In genomic region chrX:132958086-132958703, GRCh38 we compare ENCODE assay signal across 8 cellular contexts. TPM values are rescaled to one million over a fixed set of nuclear protein-coding genes. Genes with fewer than 3 reads are reported as not detected.
DNase-seq lines count a peak whose midpoint lies in the region; ATAC-seq and TF ChIP-seq lines count a peak whose summit lies in the region.

HS6ST2 (minus strand) TSS chrX:132958629.

- TF ChIP-seq CTCF in MCF 10A (IDR thresholded peaks at IDR 0.05; ENCODE audit: unreplicated experiment): no peak

- peak within 1 kb of the TSS; percentile 60 for H2BK15ac ChIP-seq in mesendoderm (replicated peaks; ENCODE audit: low read depth)

- H2BK120ac ChIP-seq in mesendoderm (ENCODE audit: low read depth, low read length): peak within 1 kb of the TSS; percentile 39

- H3K79me2 ChIP-seq in mesendoderm (ENCODE audit: control insufficient read depth, insufficient read depth, low read length): no peaks in the 10 kb centered on the region

- H2BK5ac ChIP-seq in mesendoderm (ENCODE audit: low read length): no peak within 1 kb of the TSS

- H3K27ac Mint-ChIP-seq in MCF 10A (ENCODE audit: low read depth, unreplicated experiment): no peak within 1 kb of the TSS

- H4K8ac ChIP-seq in mesendoderm (ENCODE audit: low read depth, low read length): no peak within 1 kb of the TSS

- CTCF ChIA-PET in MCF 10A (lab: Yijun Ruan, JAX): interaction anchor here (0.6 to 1.9 kb wide), 8 partner anchors 9 to 286 kb away, joined by 3 to 7 read pairs (median 3); no protein-coding TSS in a partner anchor

- H3K27ac ChIP-seq in mesendoderm (ENCODE audit: low read depth, low read length) (no peak within 1 kb of the TSS), urinary bladder (ENCODE audit: low read depth) (no peak within 1 kb of the TSS)

- H3K4ac ChIP-seq in mesendoderm (ENCODE audit: low read depth, low read length): no peak within 1 kb of the TSS

- H3K4me3 Mint-ChIP-seq in MCF 10A (ENCODE audit: unreplicated experiment): peak within 1 kb of the TSS; percentile 79

- peak within 1 kb of the TSS; percentile 84 for H3K56ac ChIP-seq in mesendoderm (ENCODE audit: low read length)

- peaks cover 2% of the 10 kb centered on the region for H3K27me3 Mint-ChIP-seq in MCF 10A (ENCODE audit: insufficient read depth, unreplicated experiment)

- no peak within 1 kb of the TSS for H3K4me3 ChIP-seq in mesendoderm (ENCODE audit: low read length)
- peak within 1 kb of the TSS; percentile 46 for H3K4me3 ChIP-seq in urinary bladder (ENCODE audit: low read depth, low read length)

- no peaks in the 10 kb centered on the region for H3K36me3 Mint-ChIP-seq in MCF 10A (ENCODE audit: insufficient read depth, unreplicated experiment)

- POLR2A ChIA-PET in MCF 10A (lab: Yijun Ruan, JAX): interaction anchor here (0.7 kb wide), 1 partner anchor 135 kb away, joined by 3 read pairs; no protein-coding TSS in a partner anchor

- no peaks in the 10 kb centered on the region for H3K4me1 ChIP-seq in mesendoderm (ENCODE audit: control insufficient read depth, low read depth, low read length)
- no peaks in the 10 kb centered on the region for H3K4me1 ChIP-seq in urinary bladder (ENCODE audit: insufficient read depth)

- no CpG with 5 or more reads among the region's 63 CpGs for WGBS in mesendoderm (ENCODE audit: extremely low coverage, insufficient coverage, low lambda C conversion rate)
- WGBS in urinary bladder: under 1% methylated on average over 62 of the region's 63 CpGs

- H3K9ac ChIP-seq in mesendoderm (ENCODE audit: low read length): peak within 1 kb of the TSS; percentile 54

- H3K79me1 ChIP-seq in mesendoderm (ENCODE audit: low read length): no peaks in the 10 kb centered on the region

- no peak within 1 kb of the TSS for H3K23ac ChIP-seq in mesendoderm (ENCODE audit: low read length)

- H2AK5ac ChIP-seq in mesendoderm (ENCODE audit: low read length): no peak within 1 kb of the TSS

- intact Hi-C loops in Right ventricle myocardium superior (cut with DNase I): no loop called here
- intact Hi-C loops in Right ventricle myocardium inferior (cut with DNase I): no loop called here
- intact Hi-C loops in MCF 10A (cut with micrococcal nuclease): loop anchor here (1.0 to 5.0 kb wide), 2 partner anchors 121 to 217 kb away; no protein-coding TSS in a partner anchor

- H3K27me3 ChIP-seq in mesendoderm (ENCODE audit: insufficient read depth, low read length, poor library complexity): peaks cover 12% of the 10 kb centered on the region

- H3K36me3 ChIP-seq in mesendoderm (ENCODE audit: control insufficient read depth, insufficient read depth, low read length) (no peaks in the 10 kb centered on the region), urinary bladder (ENCODE audit: insufficient read depth) (no peaks in the 10 kb centered on the region)

- peak; percentile 22 for ATAC-seq in Right ventricle myocardium superior (ENCODE audit: poor library complexity)
- ATAC-seq in Right ventricle myocardium inferior: no peak
- ATAC-seq in HG03378 (IDR thresholded peaks at IDR 0.05; ENCODE audit: unreplicated experiment): no peak

- H3K9me3 Mint-ChIP-seq in MCF 10A (ENCODE audit: unreplicated experiment): no peaks in the 10 kb centered on the region

- H3K18ac ChIP-seq in mesendoderm (ENCODE audit: low read length): peak within 1 kb of the TSS; percentile 70

- H3K4me2 ChIP-seq in mesendoderm (ENCODE audit: low read length): peak within 1 kb of the TSS; percentile 34

- BruUV-seq in MCF 10A (replicated peaks; lab: Mats Ljungman, UMichigan): no TSS peak

- H4K5ac ChIP-seq in mesendoderm (ENCODE audit: low read length): no peak within 1 kb of the TSS

- DNase-seq in Right ventricle myocardium superior (no peak), Right ventricle myocardium inferior (ENCODE audit: missing footprints) (no peak), MCF 10A (ENCODE audit: unreplicated experiment) (peak; percentile 39), mesendoderm (peak; percentile 60), middle frontal gyrus (ENCODE audit: extremely low spot score, low spot score) (no peak), NOMO-1 treated with dmso at 0.1 percent for 144 hours (lab: John Stamatoyannopoulos, UW; ENCODE audit: unreplicated experiment) (no peak)

- H3K4me1 Mint-ChIP-seq in MCF 10A (ENCODE audit: insufficient read depth, unreplicated experiment): peaks cover 3% of the 10 kb centered on the region

RNA-seq across cellular contexts. Expression of gene HS6ST2, which starts in this region (rescaled TPM):
- total RNA-seq in Right ventricle myocardium superior (0.08 TPM), Right ventricle myocardium inferior (0.08 TPM), MCF 10A (2022) (23.9 and 26.1 TPM in 2 replicates), urinary bladder (8.6 TPM)
- polyA plus RNA-seq in mesendoderm (2013, experiment 1 of 2): 2.7 TPM
- polyA plus RNA-seq in mesendoderm (2013, experiment 2 of 2): 3.0 TPM
- polyA plus RNA-seq in urinary bladder: 3.2 TPM

Comparison
In these comparisons a context has a peak if more than half of its experiments do, and no peak if none do; other contexts are left out.
1. Peak in ATAC-seq in Right ventricle myocardium superior; RNA of the gene not detected or under 1 TPM.
2. DNase-seq: peak in MCF 10A (single experiment) and mesendoderm (single experiment); none in Right ventricle myocardium superior (single experiment), Right ventricle myocardium inferior (single experiment), middle frontal gyrus (single experiment) and NOMO-1 treated with dmso at 0.1 percent for 144 hours (single experiment).